8 cellular contexts compared by ENCODE assay signal in the genomic region with DNA sequence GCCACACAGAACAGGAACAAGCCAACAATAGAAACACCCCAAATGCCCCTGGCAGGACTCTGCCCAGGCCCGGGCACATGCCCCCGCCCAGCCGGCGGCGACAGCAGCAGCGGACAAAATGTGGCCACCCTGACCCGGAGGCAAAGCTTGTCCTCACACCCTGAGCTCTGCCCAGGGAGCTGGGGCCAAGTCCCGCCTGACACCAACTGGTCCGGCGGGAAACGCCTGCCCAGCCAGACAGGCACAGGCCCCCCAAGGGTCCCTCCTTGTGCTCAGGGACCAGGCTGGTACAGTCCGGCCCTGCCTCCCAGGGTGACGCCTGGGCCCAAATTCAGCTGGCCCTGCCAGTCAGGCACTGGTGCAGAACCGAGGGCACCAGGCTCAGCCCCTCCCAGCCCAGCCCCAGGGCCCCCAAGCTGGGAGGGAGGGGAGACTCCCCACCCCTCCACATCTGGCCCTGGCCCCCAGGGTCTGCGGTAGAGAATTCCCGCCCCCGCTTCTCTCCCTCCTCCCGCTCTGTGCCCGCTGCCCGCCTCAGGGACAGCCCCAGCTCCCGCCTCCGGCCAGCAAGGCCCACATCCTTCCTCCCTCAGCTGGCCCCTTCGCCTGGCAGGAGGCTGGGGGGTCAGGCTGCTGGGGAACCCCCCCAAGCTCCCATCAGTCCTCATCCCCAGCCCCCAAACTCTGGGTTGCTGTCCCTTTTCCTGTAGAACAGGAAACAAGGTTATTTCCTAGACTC. TPM values are rescaled to one million over a fixed set of nuclear protein-coding genes. Genes with fewer than 3 reads are reported as not detected.
DNase-seq lines count a peak whose midpoint lies in the region; ATAC-seq and FAIRE-seq lines count a peak whose summit lies in the region.
"Had no signal": no experiment of that assay in that cellular context is flagged by ENCODE, and none has a peak within 500 bp of the region (broad histone marks: within the 10 kb centered on the region; RNA-seq: fewer than 3 reads in every experiment).

No MANE protein-coding gene starts in this region.

- peaks cover 41 to 57% (median 47%) of the 10 kb centered on the region in 7 donors for H3K4me1 Mint-ChIP-seq in naive thymus-derived CD4-positive, alpha-beta T cell

- peak overlapping the region; percentile 79 to 91 (median 84) for H3K4me3 Mint-ChIP-seq in naive thymus-derived CD4-positive, alpha-beta T cell

- no peaks in the 10 kb centered on the region for H3K9me3 Mint-ChIP-seq in naive thymus-derived CD4-positive, alpha-beta T cell
- H3K9me3 Mint-ChIP-seq: activated naive CD4-positive, alpha-beta T cell treated with anti-CD3 and anti-CD28 coated beads, Interleukin-2, amount 50 U/mL, for 72 hours had no signal

- POLR2A ChIA-PET in naive thymus-derived CD4-positive, alpha-beta T cell (lab: Charles Lee) = interaction anchor here (0.8 to 7.3 kb wide), 3 partner anchors 47 to 436 kb away, joined by 3 to 59 read pairs (median 4); no protein-coding TSS in a partner anchor

- peak overlapping the region; percentile 94 for H3K4me3 ChIP-seq in SK-N-MC
- H3K4me3 ChIP-seq in naive thymus-derived CD4-positive, alpha-beta T cell (ENCODE audit: low read length) = peak overlapping the region; percentile 46

- H3K36me3 Mint-ChIP-seq in naive thymus-derived CD4-positive, alpha-beta T cell = peaks cover 0 to 4% (median 0%) of the 10 kb centered on the region in 5 donors
- H3K36me3 Mint-ChIP-seq: activated naive CD4-positive, alpha-beta T cell treated with anti-CD3 and anti-CD28 coated beads, Interleukin-2, amount 50 U/mL, for 72 hours had no signal

- no peaks in the 10 kb centered on the region for H3K36me3 ChIP-seq in SK-N-MC (ENCODE audit: insufficient read depth, low read length)
- H3K36me3 ChIP-seq in naive thymus-derived CD4-positive, alpha-beta T cell (ENCODE audit: control insufficient read depth in 2 of 3, insufficient read depth in 3 of 3, low read length in 3 of 3) = peaks cover 0 to 8% (median 0%) of the 10 kb centered on the region in 3 experiments

- ATAC-seq in esophagus mucosa (peak; percentile 60), GM18870 (IDR thresholded peaks at IDR 0.05; ENCODE audit: unreplicated experiment) (no peak)
- no peak for ATAC-seq in naive thymus-derived CD4-positive, alpha-beta T cell

- H3K27me3 Mint-ChIP-seq in naive thymus-derived CD4-positive, alpha-beta T cell = no peaks in the 10 kb centered on the region

- intact Hi-C loops in naive thymus-derived CD4-positive, alpha-beta T cell (cut with micrococcal nuclease) = loop anchor here (5.0 to 10.0 kb wide), 3 partner anchors 170 to 500 kb away; a partner anchor contains a TSS

- CTCF ChIA-PET in naive thymus-derived CD4-positive, alpha-beta T cell (lab: Charles Lee) = interaction anchor here (0.6 to 4.1 kb wide), 8 partner anchors 12 to 214 kb away, joined by 3 to 19 read pairs (median 3); no protein-coding TSS in a partner anchor

- no peak for DNase-seq in GM18507 (ENCODE audit: extremely low spot score, insufficient read length, low read depth)
- no peak for DNase-seq in SK-N-MC (ENCODE audit: low read depth, low spot score)
- peak in 1 of 9 donors; percentile 60 for DNase-seq in naive thymus-derived CD4-positive, alpha-beta T cell
- DNase-seq in stimulated activated CD4-positive, alpha-beta T cell treated with anti-CD3 and anti-CD28 coated beads, Interleukin-2, amount 100 ng/mL, for 24 hours = no peak
- DNase-seq in T1000 (lab: John Stamatoyannopoulos, UW) = no peak

- peaks cover 3 to 48% of the 10 kb centered on the region in 2 donors for H3K4me1 ChIP-seq in naive thymus-derived CD4-positive, alpha-beta T cell (ENCODE audit: control insufficient read depth in 2 of 2, insufficient read depth in 2 of 2, low read length in 2 of 2)

- H3K9me3 ChIP-seq in SK-N-MC (ENCODE audit: low read depth, low read length) = no peaks in the 10 kb centered on the region
- H3K9me3 ChIP-seq in naive thymus-derived CD4-positive, alpha-beta T cell (ENCODE audit: control insufficient read depth in 2 of 3, low read length in 3 of 3) = no peaks in the 10 kb centered on the region

- peak overlapping the region; percentile 75 for H3K27ac ChIP-seq in SK-N-MC
- H3K27ac ChIP-seq in naive thymus-derived CD4-positive, alpha-beta T cell (ENCODE audit: low read depth, low read length) = peak overlapping the region; percentile 65

- peak overlapping the region; percentile 56 for H3K9ac ChIP-seq in SK-N-MC (ENCODE audit: insufficient read length)

- H3K27ac Mint-ChIP-seq in naive thymus-derived CD4-positive, alpha-beta T cell = peak overlapping the region; percentile 64 to 89 (median 79)

- FAIRE-seq in GM18507 (lab: Jason Lieb, UNC) = peak; percentile 21

- H3K27me3 ChIP-seq in naive thymus-derived CD4-positive, alpha-beta T cell (ENCODE audit: control insufficient read depth in 2 of 2, insufficient read depth in 2 of 2, low read length in 2 of 2) = no peaks in the 10 kb centered on the region

RNA-seq across cellular contexts. Expression of a gene that starts 2.0 kb away (rescaled TPM):
- 51.7 TPM for total RNA-seq in esophagus mucosa
- total RNA-seq in naive thymus-derived CD4-positive, alpha-beta T cell = 10 to 100 TPM; 18.4 to 38.8 (median 21.3) TPM
- polyA plus RNA-seq in naive thymus-derived CD4-positive, alpha-beta T cell = 1 to 10 TPM in 1 of 2 donors, under 1 TPM in 1; 0.90 to 2.0 TPM

RNA-seq across cellular contexts. Expression of a gene that starts 33.0 kb away (rescaled TPM):
- total RNA-seq in esophagus mucosa = 1.3 TPM
- 100 to 1,000 TPM in 1 of 5 experiments, 10 to 100 TPM in 1, 1 to 10 TPM in 2, under 1 TPM in 1; 0.15 to 246 (median 1.9) TPM for total RNA-seq in naive thymus-derived CD4-positive, alpha-beta T cell
- under 1 TPM; 0.70 to 0.72 TPM for polyA plus RNA-seq in naive thymus-derived CD4-positive, alpha-beta T cell
